9 cellular contexts compared by ENCODE assay signal in the genomic region with DNA sequence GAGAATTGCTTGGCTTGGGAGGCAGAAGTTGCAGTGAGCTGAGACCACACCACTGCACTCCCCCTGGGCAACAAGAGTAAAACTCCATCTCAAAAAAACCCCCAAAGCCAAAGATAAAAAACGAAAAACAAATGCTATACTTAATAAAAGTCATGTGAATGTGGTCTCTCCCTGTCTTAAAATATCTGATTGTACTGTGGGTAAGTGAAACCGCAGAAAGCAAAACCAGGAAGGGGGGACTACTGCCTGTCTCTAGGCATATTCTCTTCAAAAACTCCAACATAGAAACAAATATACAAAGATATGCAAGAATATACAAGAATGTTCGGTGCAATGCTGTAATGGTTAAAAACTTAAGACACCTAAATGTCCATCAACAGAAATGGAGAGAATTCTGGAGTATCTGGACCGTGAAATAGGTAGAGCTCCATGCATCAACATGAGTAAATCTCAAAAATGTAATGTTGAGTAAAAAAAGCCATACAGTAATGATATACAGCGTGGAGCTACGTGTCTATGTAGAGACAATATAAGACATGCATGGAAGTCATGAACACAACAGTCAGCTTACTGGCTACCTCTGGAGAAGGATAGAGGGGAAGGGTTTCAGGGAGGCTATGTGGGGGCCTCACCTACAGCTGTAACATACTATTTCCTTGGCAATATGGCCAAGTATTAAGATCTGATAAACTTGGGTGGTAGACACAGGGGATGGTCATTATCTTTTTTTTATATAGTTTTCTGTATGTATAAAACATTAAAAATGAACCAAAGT. TPM values are rescaled to one million over a fixed set of nuclear protein-coding genes. Genes with fewer than 3 reads are reported as not detected.
A peak's percentile ranks its signal among the peaks of the same experiment; 100 is the strongest.
DNase-seq lines count a peak whose midpoint lies in the region; ATAC-seq, FAIRE-seq and TF ChIP-seq lines count a peak whose summit lies in the region.
"Had no signal": no experiment of that assay in that cellular context is flagged by ENCODE, and none has a peak within 500 bp of the region (broad histone marks: within the 10 kb centered on the region; RNA-seq: fewer than 3 reads in every experiment).

No MANE protein-coding gene starts in this region.

- no peaks in the 10 kb centered on the region for H3K27me3 ChIP-seq in CD4-positive, CD25-positive, alpha-beta regulatory T cell (ENCODE audit: control insufficient read depth, insufficient read depth, low read length)
- H3K27me3 ChIP-seq in MM.1S (replicated peaks; ENCODE audit: insufficient read depth, low read length) (no peaks in the 10 kb centered on the region), colonic mucosa (no peaks in the 10 kb centered on the region), thyroid gland (no peaks in the 10 kb centered on the region)

- peaks cover 33% of the 10 kb centered on the region for H3K4me1 ChIP-seq in CD4-positive, CD25-positive, alpha-beta regulatory T cell (ENCODE audit: control insufficient read depth, insufficient read depth, low read length, poor library complexity, severe bottlenecking)
- no peaks in the 10 kb centered on the region for H3K4me1 ChIP-seq in MM.1S (ENCODE audit: low read length)
- H3K4me1 ChIP-seq in colonic mucosa: peaks cover 5% of the 10 kb centered on the region
- peaks cover 18 to 23% of the 10 kb centered on the region in 2 donors for H3K4me1 ChIP-seq in thyroid gland

- H3K27me3 Mint-ChIP-seq in CD4-positive, CD25-positive, alpha-beta regulatory T cell: peaks cover 4% of the 10 kb centered on the region
- H3K27me3 Mint-ChIP-seq in nephron (ENCODE audit: low read depth): no peaks in the 10 kb centered on the region

- H3K9me3 Mint-ChIP-seq in CD4-positive, CD25-positive, alpha-beta regulatory T cell: peaks cover 0 to 15% (median 3%) of the 10 kb centered on the region in 7 donors
- peaks cover 15% of the 10 kb centered on the region for H3K9me3 Mint-ChIP-seq in nephron

- 82% methylated on average over 6 of the region's 6 CpGs for WGBS in thyroid gland, 2 donors

- H3K4me1 Mint-ChIP-seq in CD4-positive, CD25-positive, alpha-beta regulatory T cell: peaks cover 6 to 40% (median 21%) of the 10 kb centered on the region in 4 donors
- peaks cover 20% of the 10 kb centered on the region for H3K4me1 Mint-ChIP-seq in nephron

- peaks cover 52% of the 10 kb centered on the region for H3K36me3 ChIP-seq in CD4-positive, CD25-positive, alpha-beta regulatory T cell (ENCODE audit: control insufficient read depth, insufficient read depth, low read length)
- peaks cover 23% of the 10 kb centered on the region for H3K36me3 ChIP-seq in MM.1S (replicated peaks; ENCODE audit: insufficient read depth, low read length)
- H3K36me3 ChIP-seq in colonic mucosa: peaks cover 20% of the 10 kb centered on the region
- H3K36me3 ChIP-seq in thyroid gland: peaks cover 32 to 42% of the 10 kb centered on the region in 2 donors

- H3K27ac ChIP-seq in CD4-positive, CD25-positive, alpha-beta regulatory T cell (ENCODE audit: insufficient read depth, low read length, poor library complexity, severe bottlenecking): peak overlapping the region; percentile 98
- H3K27ac ChIP-seq in MM.1S (ENCODE audit: low read length) (peak overlapping the region; percentile 71; the same call in 1 of the 2 replicates), colonic mucosa (no peak overlapping the region), thyroid gland (no peak overlapping the region)

- intact Hi-C loops in colonic mucosa (cut with DNase I): no loop called here
- intact Hi-C loops in thyroid gland (cut with DNase I): no loop called here

- H3K4me3 ChIP-seq in CD4-positive, CD25-positive, alpha-beta regulatory T cell (ENCODE audit: low read depth, low read length): peak overlapping the region; percentile 90
- H3K4me3 ChIP-seq in MM.1S (ENCODE audit: low read length): peak overlapping the region; percentile 96
- H3K4me3 ChIP-seq in colonic mucosa: peak overlapping the region; percentile 89
- peak overlapping the region in 1 of 3 donors; percentile 92 for H3K4me3 ChIP-seq in thyroid gland (replicated peaks in 1 of 3)

- peaks cover 75% of the 10 kb centered on the region for H3K79me2 ChIP-seq in MM.1S (ENCODE audit: low read length)

- H3K9ac ChIP-seq in MM.1S (ENCODE audit: low read length): peak overlapping the region; percentile 94; the same call in 1 of the 2 replicates
- H3K9ac ChIP-seq in colonic mucosa (ENCODE audit: low read depth in 2 of 2, low read length in 2 of 2): peak overlapping the region; percentile 37 to 93

- H4K20me1 ChIP-seq in MM.1S (ENCODE audit: insufficient read depth, low read length): no peaks in the 10 kb centered on the region

- H3K27ac Mint-ChIP-seq in CD4-positive, CD25-positive, alpha-beta regulatory T cell: peak overlapping the region; percentile 38 to 99 (median 77)
- peak overlapping the region; percentile 40 to 61 (median 44) for H3K27ac Mint-ChIP-seq in nephron

- peaks cover 37% of the 10 kb centered on the region for H3K36me3 Mint-ChIP-seq in CD4-positive, CD25-positive, alpha-beta regulatory T cell
- peaks cover 54% of the 10 kb centered on the region for H3K36me3 Mint-ChIP-seq in nephron (ENCODE audit: low read depth)

- H3K9me3 ChIP-seq in CD4-positive, CD25-positive, alpha-beta regulatory T cell (ENCODE audit: control insufficient read depth in 2 of 2, low read length in 2 of 2): peaks cover 14 to 18% of the 10 kb centered on the region in 2 experiments
- no peaks in the 10 kb centered on the region; the same call in 1 of the 2 replicates for H3K9me3 ChIP-seq in MM.1S (replicated peaks; ENCODE audit: insufficient read depth, low read length)
- no peaks in the 10 kb centered on the region for H3K9me3 ChIP-seq in colonic mucosa
- no peaks in the 10 kb centered on the region for H3K9me3 ChIP-seq in thyroid gland

- no peak for TF ChIP-seq CTCF in MM.1S (IDR thresholded peaks at IDR 0.05; ENCODE audit: low read length)
- TF ChIP-seq CTCF in colonic mucosa (IDR thresholded peaks at IDR 0.05): no peak
- TF ChIP-seq CTCF in nephron (IDR thresholded peaks at IDR 0.05; ENCODE audit: unreplicated experiment in 3 of 3): no peak
- no peak for TF ChIP-seq CTCF in thyroid gland (IDR thresholded peaks at IDR 0.05)

- H2AFZ ChIP-seq in MM.1S (ENCODE audit: low read length): no peak overlapping the region

- H3F3A ChIP-seq in MM.1S (ENCODE audit: insufficient read depth, low read length): peaks cover 8% of the 10 kb centered on the region

- peak overlapping the region; percentile 96 to 100 (median 98) for H3K4me3 Mint-ChIP-seq in CD4-positive, CD25-positive, alpha-beta regulatory T cell
- peak overlapping the region; percentile 97 to 99 (median 98) for H3K4me3 Mint-ChIP-seq in nephron

- no peak for ATAC-seq in CD4-positive, CD25-positive, alpha-beta regulatory T cell (ENCODE audit: low read depth in 2 of 2)

- DNase-seq in CD4-positive, CD25-positive, alpha-beta regulatory T cell: no peak
- DNase-seq in MM.1S (no peak), colonic mucosa (no peak), iPS-NIHi7 (ENCODE audit: extremely low spot score) (no peak), thyroid gland (no peak), foreskin melanocyte (no peak), H54 (ENCODE audit: insufficient read length, low spot score) (no peak)

- TF ChIP-seq POLR2A in thyroid gland (IDR thresholded peaks at IDR 0.05): no peak
- no peak for TF ChIP-seq POLR2A in H54 (IDR thresholded peaks at IDR 0.05; ENCODE audit: low read depth, low read length)

- no peak for FAIRE-seq in H54 (lab: Jason Lieb, UNC)
- FAIRE-seq: HTR-8/SVneo had no signal

- H3K4me2 ChIP-seq in MM.1S (ENCODE audit: low read depth, low read length): peak overlapping the region; percentile 62

- no peaks in the 10 kb centered on the region for H3K9me2 ChIP-seq in MM.1S (replicated peaks; ENCODE audit: insufficient read depth, low read length)

RNA-seq across cellular contexts. Expression of gene ZNF394, which starts 2.1 kb away (rescaled TPM):
- total RNA-seq in CD4-positive, CD25-positive, alpha-beta regulatory T cell: 224 TPM
- polyA plus RNA-seq in CD4-positive, CD25-positive, alpha-beta regulatory T cell: 10 to 100 TPM; 53.9 to 72.0 (median 69.4) TPM
- total RNA-seq in colonic mucosa (10 to 100 TPM; 26.4 to 29.8 TPM), thyroid gland (10 to 100 TPM; 39.5 to 61.4 (median 46.1) TPM)

RNA-seq across cellular contexts. Expression of gene ZKSCAN5, which starts 6.5 kb away (rescaled TPM):
- 5.8 TPM for total RNA-seq in CD4-positive, CD25-positive, alpha-beta regulatory T cell
- polyA plus RNA-seq in CD4-positive, CD25-positive, alpha-beta regulatory T cell: 1 to 10 TPM; 2.8 to 5.0 (median 4.2) TPM
- total RNA-seq in colonic mucosa (1 to 10 TPM; 5.6 to 6.6 TPM), thyroid gland (10 to 100 TPM in 2 of 4 donors, 1 to 10 TPM in 2; 8.7 to 14.1 (median 9.7) TPM)

RNA-seq across cellular contexts. Expression of gene ZNF789, which starts 25.3 kb away (rescaled TPM):
- total RNA-seq in CD4-positive, CD25-positive, alpha-beta regulatory T cell: 15.8 TPM
- 1 to 10 TPM; 4.2 to 6.9 (median 6.2) TPM for polyA plus RNA-seq in CD4-positive, CD25-positive, alpha-beta regulatory T cell
- total RNA-seq in colonic mucosa: 10 to 100 TPM in 1 of 2 donors, 1 to 10 TPM in 1; 9.0 to 23.0 TPM
- 10 to 100 TPM in 3 of 4 donors, 1 to 10 TPM in 1; 9.8 to 14.5 (median 11.4) TPM for total RNA-seq in thyroid gland

RNA-seq across cellular contexts. Expression of gene ATP5MF, which starts 32.0 kb away (rescaled TPM):
- 117 TPM for total RNA-seq in CD4-positive, CD25-positive, alpha-beta regulatory T cell
- polyA plus RNA-seq in CD4-positive, CD25-positive, alpha-beta regulatory T cell: 100 to 1,000 TPM; 433 to 595 (median 475) TPM
- total RNA-seq in colonic mucosa: 100 to 1,000 TPM; 392 to 534 TPM
- total RNA-seq in thyroid gland: 1,000 to 10,000 TPM in 1 of 4 donors, 100 to 1,000 TPM in 3; 160 to 1,370 (median 678) TPM

RNA-seq across cellular contexts. Expression of gene FAM200A, which starts 54.0 kb away (rescaled TPM):
- 3.1 TPM for total RNA-seq in CD4-positive, CD25-positive, alpha-beta regulatory T cell
- polyA plus RNA-seq in CD4-positive, CD25-positive, alpha-beta regulatory T cell: 10 to 100 TPM in 1 of 4 donors, 1 to 10 TPM in 3; 3.6 to 10.8 (median 5.2) TPM
- total RNA-seq in colonic mucosa (1 to 10 TPM; 4.1 to 5.0 TPM), thyroid gland (10 to 100 TPM in 1 of 4 donors, 1 to 10 TPM in 3; 4.4 to 10.6 (median 7.4) TPM)

Comparison
In these comparisons a context has a peak if more than half of its experiments do, and no peak if none do; other contexts are left out.
1. H3K27ac ChIP-seq: peak in CD4-positive, CD25-positive, alpha-beta regulatory T cell (single experiment) and MM.1S (single experiment); none in colonic mucosa (single experiment) and thyroid gland (0 of 3).